In genomic region chr5:169873642-169874041, GRCh38 we compare ENCODE assay signal across 12 cellular contexts.
DNase-seq lines count a peak whose midpoint lies in the region; FAIRE-seq and TF ChIP-seq lines count a peak whose summit lies in the region.
"Had no signal": no experiment of that assay in that cellular context is flagged by ENCODE, and none has a peak within 500 bp of the region (broad histone marks: within the 10 kb centered on the region; RNA-seq: fewer than 3 reads in every experiment).

No MANE protein-coding gene starts in this region.

- no peak overlapping the region for H3K4me3 ChIP-seq in H1 (ENCODE audit: extremely low read depth in 1 of 4, insufficient read depth in 2 of 4, low read depth in 3 of 4, low read length in 4 of 4)
- no peak overlapping the region for H3K4me3 ChIP-seq in mesenchymal stem cell (ENCODE audit: insufficient read depth in 1 of 2, low read depth in 1 of 2, low read length in 2 of 2)
- H3K4me3 ChIP-seq in testis: no peak overlapping the region
- H3K4me3 ChIP-seq in mesendoderm (ENCODE audit: low read length): no peak overlapping the region
- H3K4me3 ChIP-seq in coronary artery: no peak overlapping the region
- H3K4me3 ChIP-seq: PC-9 had no signal

- no peak for FAIRE-seq in H1 (lab: Jason Lieb, UNC)

- H4K91ac ChIP-seq in H1 (replicated peaks; ENCODE audit: insufficient read length, low read length) (no peak overlapping the region), mesenchymal stem cell (ENCODE audit: low read length) (no peak overlapping the region)

- H2BK15ac ChIP-seq in H1 (ENCODE audit: low read length) (no peak overlapping the region), mesenchymal stem cell (ENCODE audit: low read depth, poor library complexity, severe bottlenecking) (no peak overlapping the region), mesendoderm (replicated peaks; ENCODE audit: low read depth) (no peak overlapping the region)

- H2BK5ac ChIP-seq in H1 (ENCODE audit: low read depth, low read length) (no peak overlapping the region), mesenchymal stem cell (ENCODE audit: low read depth, low read length, poor library complexity, severe bottlenecking) (no peak overlapping the region), mesendoderm (ENCODE audit: low read length) (no peak overlapping the region)

- 79% methylated on average over 5 of the region's 5 CpGs; no CpG with 5 or more reads in 1 of the 2 experiments for whole genome bisulfite sequencing in H1 (ENCODE audit: extremely low coverage in 1 of 2, insufficient coverage in 1 of 2, insufficient read length in 1 of 2, insufficient replicate concordance in 2 of 2, low coverage in 1 of 2, low lambda C conversion rate in 2 of 2, missing lambda C conversion rate in 1 of 2), 2 experiments
- 84% methylated on average over 4 of the region's 5 CpGs for WGBS in mesenchymal stem cell
- 58 to 68% methylated on average over 5 of the region's 5 CpGs for WGBS in testis, 2 donors
- WGBS in mesendoderm (ENCODE audit: extremely low coverage, insufficient coverage, low lambda C conversion rate): no CpG with 5 or more reads among the region's 5 CpGs

- H3K14ac ChIP-seq in H1 (ENCODE audit: insufficient read length) (no peak overlapping the region), mesenchymal stem cell (ENCODE audit: low read length in 2 of 2) (no peak overlapping the region)

- H2AK5ac ChIP-seq in H1 (ENCODE audit: low read depth, low read length) (no peak overlapping the region), mesenchymal stem cell (ENCODE audit: low read length, severe bottlenecking) (no peak overlapping the region), mesendoderm (ENCODE audit: low read length) (no peak overlapping the region)

- H3K18ac ChIP-seq in H1 (ENCODE audit: extremely low read depth, low read length) (no peak overlapping the region), mesenchymal stem cell (ENCODE audit: low read depth in 1 of 2, low read length in 2 of 2) (no peak overlapping the region), mesendoderm (ENCODE audit: low read length) (no peak overlapping the region)

- no peaks in the 10 kb centered on the region for H3K79me2 ChIP-seq in H1 (ENCODE audit: control insufficient read depth in 1 of 2, insufficient read depth in 2 of 2, low read length in 2 of 2)
- H3K79me2 ChIP-seq in mesendoderm (ENCODE audit: control insufficient read depth, insufficient read depth, low read length): no peaks in the 10 kb centered on the region

- H2BK20ac ChIP-seq in H1 (ENCODE audit: low read length): no peak overlapping the region

- CTCF ChIA-PET in H1 (lab: Charles Lee; ENCODE audit: partially characterized antibody): interaction anchor here (0.9 to 2.4 kb wide), 4 partner anchors 12 to 243 kb away, joined by 3 to 7 read pairs (median 4); no protein-coding TSS in a partner anchor

- TF ChIP-seq RAD21 in H1 (IDR thresholded peaks at IDR 0.05 in 1 of 2, conservative IDR thresholded peaks at IDR 0.05 in 1 of 2; ENCODE audit: low read depth in 2 of 2, low read length in 2 of 2): no peak

- H3K27me3 ChIP-seq in H1 (replicated peaks in 1 of 4; ENCODE audit: control insufficient read depth in 3 of 4, extremely low read depth in 1 of 4, insufficient read depth in 3 of 4, low read length in 3 of 4): peaks cover 0 to 2% (median 0%) of the 10 kb centered on the region in 4 experiments; a peak in 1 of 7 replicates
- no peaks in the 10 kb centered on the region for H3K27me3 ChIP-seq in mesenchymal stem cell (ENCODE audit: control insufficient read depth in 1 of 2, insufficient read depth in 1 of 2, low read length in 2 of 2)
- H3K27me3 ChIP-seq in testis: no peaks in the 10 kb centered on the region
- no peaks in the 10 kb centered on the region for H3K27me3 ChIP-seq in mesendoderm (ENCODE audit: insufficient read depth, low read length, poor library complexity)

- TF ChIP-seq CTCF in H1 (IDR thresholded peaks at IDR 0.05; ENCODE audit: control extremely low read depth in 1 of 3, insufficient read depth in 1 of 3, low read depth in 1 of 3, low read length in 3 of 3): no peak
- TF ChIP-seq CTCF in testis (IDR thresholded peaks at IDR 0.05): no peak
- no peak for TF ChIP-seq CTCF in coronary artery (IDR thresholded peaks at IDR 0.05)

- H3K9me3 ChIP-seq in H1 (ENCODE audit: insufficient read depth in 2 of 2, low read depth in 1 of 2, low read length in 1 of 2) (no peaks in the 10 kb centered on the region), mesenchymal stem cell (ENCODE audit: control insufficient read depth, low read length) (no peaks in the 10 kb centered on the region), testis (no peaks in the 10 kb centered on the region)

- no peak overlapping the region for H2AFZ ChIP-seq in H1 (ENCODE audit: low read length)
- no peak overlapping the region for H2AFZ ChIP-seq in mesenchymal stem cell (ENCODE audit: low read depth, low read length)
- H2AFZ ChIP-seq: PC-9 had no signal

- no peak overlapping the region for H2BK12ac ChIP-seq in H1 (ENCODE audit: low read depth, low read length)
- H2BK12ac ChIP-seq in mesenchymal stem cell (ENCODE audit: low read length in 2 of 2): no peak overlapping the region

- no peak overlapping the region for H3K23ac ChIP-seq in H1 (ENCODE audit: insufficient read length)
- no peak overlapping the region for H3K23ac ChIP-seq in mesenchymal stem cell (ENCODE audit: low read length in 2 of 2)
- H3K23ac ChIP-seq in mesendoderm (ENCODE audit: low read length): no peak overlapping the region

- no peaks in the 10 kb centered on the region for H3K23me2 ChIP-seq in H1 (ENCODE audit: low read depth, low read length)

- no peak overlapping the region for H3K27ac ChIP-seq in H1 (ENCODE audit: low read depth, low read length)
- peak overlapping the region; percentile 19 for H3K27ac ChIP-seq in mesenchymal stem cell (ENCODE audit: low read length, poor library complexity, severe bottlenecking)
- no peak overlapping the region for H3K27ac ChIP-seq in testis
- no peak overlapping the region for H3K27ac ChIP-seq in mesendoderm (ENCODE audit: low read depth, low read length)
- no peak overlapping the region for H3K27ac ChIP-seq in coronary artery
- H3K27ac ChIP-seq: PC-9 had no signal

- no peak overlapping the region for H3K56ac ChIP-seq in H1 (replicated peaks; ENCODE audit: insufficient read length, low read depth, low read length)
- H3K56ac ChIP-seq in mesendoderm (ENCODE audit: low read length): no peak overlapping the region

- POLR2A ChIA-PET in H1 (lab: Charles Lee; ENCODE audit: partially characterized antibody): no interaction called here

- intact Hi-C loops in testis (cut with DNase I; ENCODE audit: low total_unique reads): no loop called here

- TF ChIP-seq POLR2A in H1 (IDR thresholded peaks at IDR 0.05; ENCODE audit: control extremely low read depth in 1 of 2, low read depth in 2 of 2, low read length in 2 of 2) (no peak), testis (IDR thresholded peaks at IDR 0.05) (no peak)

- H4K20me1 ChIP-seq in H1 (replicated peaks in 1 of 2; ENCODE audit: control insufficient read depth in 1 of 2, insufficient read depth in 2 of 2, low read length in 2 of 2): no peaks in the 10 kb centered on the region

- H4K5ac ChIP-seq in H1 (ENCODE audit: insufficient read length, low read depth, low read length) (no peak overlapping the region), mesendoderm (ENCODE audit: low read length) (no peak overlapping the region)

- H3K79me1 ChIP-seq in H1 (ENCODE audit: low read depth, low read length): no peaks in the 10 kb centered on the region
- peaks cover 2% of the 10 kb centered on the region for H3K79me1 ChIP-seq in mesenchymal stem cell (replicated peaks; ENCODE audit: low read length, poor library complexity, severe bottlenecking)
- no peaks in the 10 kb centered on the region for H3K79me1 ChIP-seq in mesendoderm (ENCODE audit: low read length)

- TF ChIP-seq EP300 in H1 (IDR thresholded peaks at IDR 0.05; ENCODE audit: borderline replicate concordance in 1 of 2, low read depth in 2 of 2, low read length in 2 of 2): no peak

- H3K9ac ChIP-seq in H1 (replicated peaks in 1 of 4; ENCODE audit: extremely low read depth in 1 of 4, low read depth in 3 of 4, low read length in 3 of 4) (no peak overlapping the region), mesenchymal stem cell (ENCODE audit: low read length) (no peak overlapping the region), mesendoderm (ENCODE audit: low read length) (no peak overlapping the region)

- DNase-seq in NCI-H2227 treated with DMSO at 0.1 percent for 48 hours (lab: John Stamatoyannopoulos, UW) (peak; percentile 3), H1 (ENCODE audit: low read depth in 1 of 2, low spot score in 2 of 2) (no peak), mesenchymal stem cell (peak; percentile 45), testis (peak; percentile 18), mesendoderm (no peak), AG20443 (ENCODE audit: low spot score) (no peak), coronary artery (ENCODE audit: low spot score) (no peak)
- DNase-seq: activated T-cell treated with anti-CD3 and anti-CD28 coated beads, Interleukin-2, amount 50 U/mL, for 72 hours; glutamatergic neuron; NCI-H1417; PC-9; stimulated activated naive CD8-positive, alpha-beta T cell treated with anti-CD3 and anti-CD28 coated beads, Interleukin-15, Interleukin-2, amounts not matched to agents 100 U/mL and 50 U/mL, for 24 hours had no signal

- peaks cover 0 to 5% (median 3%) of the 10 kb centered on the region in 4 experiments; a peak in 5 of 7 replicates for H3K4me1 ChIP-seq in H1 (replicated peaks in 1 of 4; ENCODE audit: control insufficient read depth in 3 of 4, insufficient read depth in 4 of 4, low read length in 3 of 4)
- H3K4me1 ChIP-seq in mesenchymal stem cell (ENCODE audit: control insufficient read depth, insufficient read depth, low read depth, low read length): peaks cover 4% of the 10 kb centered on the region
- H3K4me1 ChIP-seq in testis: no peaks in the 10 kb centered on the region
- H3K4me1 ChIP-seq in mesendoderm (ENCODE audit: control insufficient read depth, low read depth, low read length): no peaks in the 10 kb centered on the region

- H3K4ac ChIP-seq in H1 (replicated peaks; ENCODE audit: insufficient read length, low read depth, low read length): no peak overlapping the region
- H3K4ac ChIP-seq in mesenchymal stem cell (ENCODE audit: low read depth in 1 of 2, low read length in 2 of 2): no peak overlapping the region
- no peak overlapping the region for H3K4ac ChIP-seq in mesendoderm (ENCODE audit: low read depth, low read length)

- H4K8ac ChIP-seq in H1 (ENCODE audit: extremely low read depth, insufficient read depth, low read length) (no peak overlapping the region), mesenchymal stem cell (ENCODE audit: low read length) (no peak overlapping the region), mesendoderm (ENCODE audit: low read depth, low read length) (no peak overlapping the region)

- no peaks in the 10 kb centered on the region for H3K36me3 ChIP-seq in H1 (ENCODE audit: control insufficient read depth in 2 of 4, insufficient read depth in 4 of 4, low read length in 3 of 4)
- H3K36me3 ChIP-seq in mesenchymal stem cell (ENCODE audit: control insufficient read depth in 1 of 2, insufficient read depth in 2 of 2, low read depth in 1 of 2, low read length in 2 of 2): peaks cover 0 to 23% of the 10 kb centered on the region in 2 experiments
- no peaks in the 10 kb centered on the region for H3K36me3 ChIP-seq in testis (ENCODE audit: low read depth, missing control alignments)
- no peaks in the 10 kb centered on the region for H3K36me3 ChIP-seq in mesendoderm (ENCODE audit: control insufficient read depth, insufficient read depth, low read length)

- H2BK120ac ChIP-seq in H1 (replicated peaks; ENCODE audit: low read depth, low read length) (no peak overlapping the region), mesenchymal stem cell (ENCODE audit: low read depth, low read length) (no peak overlapping the region), mesendoderm (ENCODE audit: low read depth, low read length) (no peak overlapping the region)

- H3K4me2 ChIP-seq in H1 (ENCODE audit: insufficient read depth in 1 of 2, low read depth in 2 of 2, low read length in 2 of 2) (no peak overlapping the region), mesenchymal stem cell (ENCODE audit: low read length, poor library complexity, severe bottlenecking) (no peak overlapping the region), mesendoderm (ENCODE audit: low read length) (no peak overlapping the region)
- H3K4me2 ChIP-seq: PC-9 had no signal

Comparison
In these comparisons a context has a peak if more than half of its experiments do, and no peak if none do; other contexts are left out.
1. DNase-seq: peak in NCI-H2227 treated with DMSO at 0.1 percent for 48 hours (single experiment), mesenchymal stem cell (single experiment) and testis (single experiment); none in H1 (0 of 2), mesendoderm (single experiment), AG20443 (single experiment) and coronary artery (single experiment).